In genomic region chr3:43689766-43690399, GRCh38 we compare ENCODE assay signal across 8 cellular contexts. TPM values are rescaled to one million over a fixed set of nuclear protein-coding genes. Genes with fewer than 3 reads are reported as not detected.
DNase-seq lines count a peak whose midpoint lies in the region; ATAC-seq and TF ChIP-seq lines count a peak whose summit lies in the region.

No MANE protein-coding gene starts in this region.

- TF ChIP-seq CTCF in cardiac muscle cell (IDR thresholded peaks at IDR 0.05; ENCODE audit: low read depth, low read length) (no peak), thyroid gland (IDR thresholded peaks at IDR 0.05) (no peak)

- intact Hi-C loops in Right ventricle myocardium superior (cut with DNase I) (loop anchor here (5.0 kb wide), 1 partner anchor 82 kb away; no protein-coding TSS in a partner anchor), thyroid gland (cut with DNase I) (loop anchor here (5.0 to 10.0 kb wide), 2 partner anchors 65 to 67 kb away; partner anchors contain the start of gene ANO10), posterior vena cava (cut with DNase I) (no loop called here)

- H3K36me3 ChIP-seq in cardiac muscle cell (no peaks in the 10 kb centered on the region), thyroid gland (no peaks in the 10 kb centered on the region)

- H3K27me3 ChIP-seq in cardiac muscle cell (no peaks in the 10 kb centered on the region), thyroid gland (no peaks in the 10 kb centered on the region)

- H3K27ac ChIP-seq in cardiac muscle cell (peak overlapping the region; percentile 84), angular gyrus (ENCODE audit: low read depth, low read length) (peak overlapping the region; percentile 78), thyroid gland (peak overlapping the region; percentile 87 to 96 (median 94))

- H3K4me1 ChIP-seq in cardiac muscle cell (ENCODE audit: low read depth) (peaks cover 4% of the 10 kb centered on the region), thyroid gland (peaks cover 15 to 18% of the 10 kb centered on the region in 2 donors)

- 16 to 17% methylated on average over 21 of the region's 26 CpGs for WGBS in thyroid gland, 2 donors

- no peak for TF ChIP-seq POLR2A in thyroid gland (IDR thresholded peaks at IDR 0.05)

- no peak for DNase-seq in cardiac muscle cell (ENCODE audit: low read depth in 1 of 2, low spot score in 1 of 2)
- DNase-seq in Right ventricle myocardium superior, result no peak
- no peak for DNase-seq in left lobe of liver (ENCODE audit: low spot score)
- peak in 1 of 2 donors; percentile 12 for DNase-seq in thyroid gland
- DNase-seq in posterior vena cava (ENCODE audit: low spot score), result no peak

- H3K4me3 ChIP-seq in cardiac muscle cell, result peak overlapping the region; percentile 97
- H3K4me3 ChIP-seq in thyroid gland (replicated peaks in 1 of 3), result peak overlapping the region; percentile 45 to 71 (median 53)

- H3K9me3 ChIP-seq in cardiac muscle cell (ENCODE audit: low read depth) (no peaks in the 10 kb centered on the region), thyroid gland (no peaks in the 10 kb centered on the region)

- ATAC-seq in Right ventricle myocardium superior (ENCODE audit: poor library complexity), result no peak
- peak; percentile 52 for ATAC-seq in left lobe of liver
- ATAC-seq in HG03571 (IDR thresholded peaks at IDR 0.05; ENCODE audit: unreplicated experiment), result no peak
- no peak for ATAC-seq in HG03139 (IDR thresholded peaks at IDR 0.05; ENCODE audit: unreplicated experiment)

RNA-seq across cellular contexts. Expression of gene ABHD5, which starts 0.9 kb away (rescaled TPM):
- total RNA-seq in cardiac muscle cell (4.3 and 7.1 TPM in 2 replicates), Right ventricle myocardium superior (24.9 TPM), left lobe of liver (12.8 TPM), thyroid gland (10 to 100 TPM; 33.1 to 45.4 (median 36.6) TPM), posterior vena cava (10 to 100 TPM; 19.8 to 32.9 TPM)
- 11.3 and 12.4 TPM in 2 replicates for polyA plus RNA-seq in cardiac muscle cell

Comparison
In these comparisons a context has a peak if more than half of its experiments do, and no peak if none do; other contexts are left out.
1. intact Hi-C loops: an anchor here in Right ventricle myocardium superior (5.0 kb wide) and thyroid gland (5.0 to 10.0 kb wide); none called in posterior vena cava.